In genomic region chr5:127041571-127041970, GRCh38 we compare ENCODE assay signal across 1 cellular context.
TF ChIP-seq lines count a peak whose summit lies in the region.

No MANE protein-coding gene starts in this region.

TF ChIP-seq in GM23338, 12 proteins besides CTCF, POLR2A, EP300 and RAD21:
- TF ChIP-seq, protein P1, sequence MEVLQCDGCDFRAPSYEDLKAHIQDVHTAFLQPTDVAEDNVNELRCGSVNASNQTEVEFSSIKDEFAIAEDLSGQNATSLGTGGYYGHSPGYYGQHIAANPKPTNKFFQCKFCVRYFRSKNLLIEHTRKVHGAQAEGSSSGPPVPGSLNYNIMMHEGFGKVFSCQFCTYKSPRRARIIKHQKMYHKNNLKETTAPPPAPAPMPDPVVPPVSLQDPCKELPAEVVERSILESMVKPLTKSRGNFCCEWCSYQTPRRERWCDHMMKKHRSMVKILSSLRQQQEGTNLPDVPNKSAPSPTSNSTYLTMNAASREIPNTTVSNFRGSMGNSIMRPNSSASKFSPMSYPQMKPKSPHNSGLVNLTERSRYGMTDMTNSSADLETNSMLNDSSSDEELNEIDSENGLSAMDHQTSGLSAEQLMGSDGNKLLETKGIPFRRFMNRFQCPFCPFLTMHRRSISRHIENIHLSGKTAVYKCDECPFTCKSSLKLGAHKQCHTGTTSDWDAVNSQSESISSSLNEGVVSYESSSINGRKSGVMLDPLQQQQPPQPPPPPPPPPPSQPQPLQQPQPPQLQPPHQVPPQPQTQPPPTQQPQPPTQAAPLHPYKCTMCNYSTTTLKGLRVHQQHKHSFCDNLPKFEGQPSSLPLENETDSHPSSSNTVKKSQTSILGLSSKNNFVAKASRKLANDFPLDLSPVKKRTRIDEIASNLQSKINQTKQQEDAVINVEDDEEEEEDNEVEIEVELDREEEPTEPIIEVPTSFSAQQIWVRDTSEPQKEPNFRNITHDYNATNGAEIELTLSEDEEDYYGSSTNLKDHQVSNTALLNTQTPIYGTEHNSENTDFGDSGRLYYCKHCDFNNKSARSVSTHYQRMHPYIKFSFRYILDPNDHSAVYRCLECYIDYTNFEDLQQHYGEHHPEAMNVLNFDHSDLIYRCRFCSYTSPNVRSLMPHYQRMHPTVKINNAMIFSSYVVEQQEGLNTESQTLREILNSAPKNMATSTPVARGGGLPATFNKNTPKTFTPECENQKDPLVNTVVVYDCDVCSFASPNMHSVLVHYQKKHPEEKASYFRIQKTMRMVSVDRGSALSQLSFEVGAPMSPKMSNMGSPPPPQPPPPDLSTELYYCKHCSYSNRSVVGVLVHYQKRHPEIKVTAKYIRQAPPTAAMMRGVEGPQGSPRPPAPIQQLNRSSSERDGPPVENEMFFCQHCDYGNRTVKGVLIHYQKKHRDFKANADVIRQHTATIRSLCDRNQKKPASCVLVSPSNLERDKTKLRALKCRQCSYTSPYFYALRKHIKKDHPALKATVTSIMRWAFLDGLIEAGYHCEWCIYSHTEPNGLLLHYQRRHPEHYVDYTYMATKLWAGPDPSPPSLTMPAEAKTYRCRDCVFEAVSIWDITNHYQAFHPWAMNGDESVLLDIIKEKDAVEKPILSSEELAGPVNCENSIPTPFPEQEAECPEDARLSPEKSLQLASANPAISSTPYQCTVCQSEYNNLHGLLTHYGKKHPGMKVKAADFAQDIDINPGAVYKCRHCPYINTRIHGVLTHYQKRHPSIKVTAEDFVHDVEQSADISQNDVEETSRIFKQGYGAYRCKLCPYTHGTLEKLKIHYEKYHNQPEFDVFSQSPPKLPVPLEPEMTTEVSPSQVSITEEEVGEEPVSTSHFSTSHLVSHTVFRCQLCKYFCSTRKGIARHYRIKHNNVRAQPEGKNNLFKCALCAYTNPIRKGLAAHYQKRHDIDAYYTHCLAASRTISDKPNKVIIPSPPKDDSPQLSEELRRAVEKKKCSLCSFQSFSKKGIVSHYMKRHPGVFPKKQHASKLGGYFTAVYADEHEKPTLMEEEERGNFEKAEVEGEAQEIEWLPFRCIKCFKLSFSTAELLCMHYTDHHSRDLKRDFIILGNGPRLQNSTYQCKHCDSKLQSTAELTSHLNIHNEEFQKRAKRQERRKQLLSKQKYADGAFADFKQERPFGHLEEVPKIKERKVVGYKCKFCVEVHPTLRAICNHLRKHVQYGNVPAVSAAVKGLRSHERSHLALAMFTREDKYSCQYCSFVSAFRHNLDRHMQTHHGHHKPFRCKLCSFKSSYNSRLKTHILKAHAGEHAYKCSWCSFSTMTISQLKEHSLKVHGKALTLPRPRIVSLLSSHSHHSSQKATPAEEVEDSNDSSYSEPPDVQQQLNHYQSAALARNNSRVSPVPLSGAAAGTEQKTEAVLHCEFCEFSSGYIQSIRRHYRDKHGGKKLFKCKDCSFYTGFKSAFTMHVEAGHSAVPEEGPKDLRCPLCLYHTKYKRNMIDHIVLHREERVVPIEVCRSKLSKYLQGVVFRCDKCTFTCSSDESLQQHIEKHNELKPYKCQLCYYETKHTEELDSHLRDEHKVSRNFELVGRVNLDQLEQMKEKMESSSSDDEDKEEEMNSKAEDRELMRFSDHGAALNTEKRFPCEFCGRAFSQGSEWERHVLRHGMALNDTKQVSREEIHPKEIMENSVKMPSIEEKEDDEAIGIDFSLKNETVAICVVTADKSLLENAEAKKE (CRISPR knock-in tag; IDR thresholded peaks at IDR 0.05) = no peak
- TF ChIP-seq EZH2 (IDR thresholded peaks at IDR 0.05; ENCODE audit: low read depth, unreplicated experiment) = no peak
- no peak for TF ChIP-seq STAT1 (IDR thresholded peaks at IDR 0.05; ENCODE audit: unreplicated experiment)
- no peak for TF ChIP-seq ZNF331 (CRISPR knock-in tag; IDR thresholded peaks at IDR 0.05; ENCODE audit: low read depth)
